Comparison of ENCODE assay signal across 22 cellular contexts in the genomic region with DNA sequence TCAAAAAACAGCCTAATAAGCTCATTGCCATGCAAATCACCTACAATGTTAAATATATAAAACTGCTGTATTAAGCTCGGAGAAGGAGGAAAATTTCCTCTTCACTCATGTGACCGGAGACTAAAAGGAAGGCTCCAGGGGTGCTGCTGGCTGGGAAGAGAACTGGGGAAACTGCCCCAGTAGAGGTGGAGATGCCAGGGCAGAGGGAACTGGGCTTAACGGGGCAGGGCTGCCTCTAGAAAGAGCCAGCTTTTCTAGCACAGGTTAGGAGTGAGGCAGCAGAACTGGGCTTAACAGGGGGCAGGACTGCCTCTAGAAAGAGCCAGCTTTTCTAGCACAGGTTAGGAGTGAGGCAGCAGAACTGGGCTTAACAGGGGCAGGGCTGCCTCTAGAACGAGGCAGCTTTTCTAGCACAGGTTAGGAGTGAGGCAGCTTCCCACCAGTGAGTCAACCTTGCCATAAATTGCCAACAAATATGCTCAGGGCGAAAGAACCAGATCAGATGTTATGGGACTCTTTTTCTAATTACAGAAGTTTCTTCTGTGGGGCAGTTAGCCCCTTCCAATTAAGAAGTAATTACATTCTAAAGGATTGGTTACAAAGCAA.
DNase-seq lines count a peak whose midpoint lies in the region; ATAC-seq and TF ChIP-seq lines count a peak whose summit lies in the region.
"Had no signal": no experiment of that assay in that cellular context is flagged by ENCODE, and none has a peak within 500 bp of the region (broad histone marks: within the 10 kb centered on the region; RNA-seq: fewer than 3 reads in every experiment).

No MANE protein-coding gene starts in this region.

- DNase-seq in Daoy (ENCODE audit: low read depth) (peak; percentile 17), RWPE2 (ENCODE audit: low spot score) (no peak), foreskin keratinocyte (no peak), trophoblast cell (no peak), amniotic stem cell (lab: John Stamatoyannopoulos, UW) (no peak), Kasumi-1 (lab: John Stamatoyannopoulos, UW) (no peak), NCI-H2029 (lab: John Stamatoyannopoulos, UW) (no peak)
- DNase-seq: 8988T; AML-193; C1 segment of cervical spinal cord; CD8-positive, alpha-beta T cell; DMS153; KBM-7; NCI-H1105; NCI-H146; NCI-H2029 treated with DMSO at 0.1 percent for 48 hours; NCI-H526 treated with DMSO at 0.1 percent for 48 hours; PC-3; RPMI8226; SHP77 treated with DMSO at 0.1 percent for 48 hours; SK-N-SH had no signal

- no peaks in the 10 kb centered on the region for H3K36me3 ChIP-seq in RWPE2 (ENCODE audit: low read depth)
- H3K36me3 ChIP-seq in trophoblast cell (ENCODE audit: control insufficient read depth in 1 of 2, insufficient read depth in 2 of 2, low read length in 2 of 2): no peaks in the 10 kb centered on the region

- no peak overlapping the region for H2AK5ac ChIP-seq in trophoblast cell (ENCODE audit: low read length)

- no peak overlapping the region for H4K8ac ChIP-seq in trophoblast cell (ENCODE audit: low read depth, low read length)

- H3K79me2 ChIP-seq in trophoblast cell (ENCODE audit: control insufficient read depth, insufficient read depth, low read length, poor library complexity): no peaks in the 10 kb centered on the region

- peak; percentile 56; the same call in 2 of the 3 replicates for ATAC-seq in RWPE2 (ENCODE audit: low read depth)
- ATAC-seq in foreskin keratinocyte: peak; percentile 67
- ATAC-seq in HG02885 (IDR thresholded peaks at IDR 0.05; ENCODE audit: poor library complexity, unreplicated experiment): no peak
- ATAC-seq: CD8-positive, alpha-beta T cell; PC-3 had no signal

- H3K27me3 ChIP-seq in RWPE2 (ENCODE audit: insufficient read depth, poor library complexity, severe bottlenecking): no peaks in the 10 kb centered on the region
- no peaks in the 10 kb centered on the region for H3K27me3 ChIP-seq in foreskin keratinocyte
- no peaks in the 10 kb centered on the region for H3K27me3 ChIP-seq in trophoblast cell (ENCODE audit: insufficient read depth, low read length)

- H3K18ac ChIP-seq in trophoblast cell (ENCODE audit: low read length): no peak overlapping the region

- H4K12ac ChIP-seq in trophoblast cell (ENCODE audit: low read depth, low read length): no peak overlapping the region

- no peak overlapping the region for H2BK120ac ChIP-seq in trophoblast cell (ENCODE audit: insufficient read depth, low read length, poor library complexity)

- peak overlapping the region; percentile 47 for H3K9ac ChIP-seq in trophoblast cell (ENCODE audit: low read length)
- H3K9ac ChIP-seq: SK-N-SH had no signal

- no peak overlapping the region for H2AFZ ChIP-seq in trophoblast cell (ENCODE audit: insufficient read depth, low read length, poor library complexity)

- no peak overlapping the region for H2BK12ac ChIP-seq in trophoblast cell (ENCODE audit: low read length)

- H3K23ac ChIP-seq in trophoblast cell (ENCODE audit: low read length): no peak overlapping the region

- H2BK5ac ChIP-seq in trophoblast cell (ENCODE audit: low read depth, low read length, poor library complexity): no peak overlapping the region

- H3K14ac ChIP-seq in trophoblast cell (ENCODE audit: low read length): no peak overlapping the region

- H4K91ac ChIP-seq in trophoblast cell (ENCODE audit: low read depth, low read length): no peak overlapping the region

- no CpG with 5 or more reads among the region's 5 CpGs for WGBS in trophoblast cell (ENCODE audit: extremely low coverage, insufficient coverage, insufficient read length)

- H3K4me1 ChIP-seq in RWPE2 (ENCODE audit: insufficient read depth, poor library complexity, severe bottlenecking): peaks cover 10% of the 10 kb centered on the region
- peaks cover 7% of the 10 kb centered on the region for H3K4me1 ChIP-seq in foreskin keratinocyte
- peaks cover 0 to 3% of the 10 kb centered on the region in 2 experiments for H3K4me1 ChIP-seq in trophoblast cell (ENCODE audit: control insufficient read depth in 1 of 2, insufficient read depth in 2 of 2, low read length in 2 of 2)

- H3K4me3 ChIP-seq in RWPE2 (ENCODE audit: severe bottlenecking) (no peak overlapping the region), trophoblast cell (ENCODE audit: low read depth, low read length) (no peak overlapping the region)

- no peak overlapping the region for H3K4me2 ChIP-seq in trophoblast cell (ENCODE audit: low read length)
- H3K4me2 ChIP-seq: SK-N-SH had no signal

- H3K4ac ChIP-seq in trophoblast cell (ENCODE audit: low read depth, low read length): no peak overlapping the region

- H3K27ac ChIP-seq in RWPE2 (ENCODE audit: poor library complexity, severe bottlenecking) (no peak overlapping the region), foreskin keratinocyte (no peak overlapping the region), trophoblast cell (ENCODE audit: low read depth, low read length) (no peak overlapping the region)

- TF ChIP-seq CTCF in RWPE2 (IDR thresholded peaks at IDR 0.05; ENCODE audit: poor library complexity, severe bottlenecking) (no peak), foreskin keratinocyte (conservative IDR thresholded peaks at IDR 0.05) (no peak)

- H3K9me3 ChIP-seq in RWPE2 (ENCODE audit: severe bottlenecking) (no peaks in the 10 kb centered on the region), trophoblast cell (ENCODE audit: insufficient read depth, low read depth, low read length) (peaks cover 2% of the 10 kb centered on the region)
- H3K9me3 ChIP-seq: SK-N-SH had no signal

- no peaks in the 10 kb centered on the region for H3K79me1 ChIP-seq in trophoblast cell (ENCODE audit: low read length)
